In the genomic region with DNA sequence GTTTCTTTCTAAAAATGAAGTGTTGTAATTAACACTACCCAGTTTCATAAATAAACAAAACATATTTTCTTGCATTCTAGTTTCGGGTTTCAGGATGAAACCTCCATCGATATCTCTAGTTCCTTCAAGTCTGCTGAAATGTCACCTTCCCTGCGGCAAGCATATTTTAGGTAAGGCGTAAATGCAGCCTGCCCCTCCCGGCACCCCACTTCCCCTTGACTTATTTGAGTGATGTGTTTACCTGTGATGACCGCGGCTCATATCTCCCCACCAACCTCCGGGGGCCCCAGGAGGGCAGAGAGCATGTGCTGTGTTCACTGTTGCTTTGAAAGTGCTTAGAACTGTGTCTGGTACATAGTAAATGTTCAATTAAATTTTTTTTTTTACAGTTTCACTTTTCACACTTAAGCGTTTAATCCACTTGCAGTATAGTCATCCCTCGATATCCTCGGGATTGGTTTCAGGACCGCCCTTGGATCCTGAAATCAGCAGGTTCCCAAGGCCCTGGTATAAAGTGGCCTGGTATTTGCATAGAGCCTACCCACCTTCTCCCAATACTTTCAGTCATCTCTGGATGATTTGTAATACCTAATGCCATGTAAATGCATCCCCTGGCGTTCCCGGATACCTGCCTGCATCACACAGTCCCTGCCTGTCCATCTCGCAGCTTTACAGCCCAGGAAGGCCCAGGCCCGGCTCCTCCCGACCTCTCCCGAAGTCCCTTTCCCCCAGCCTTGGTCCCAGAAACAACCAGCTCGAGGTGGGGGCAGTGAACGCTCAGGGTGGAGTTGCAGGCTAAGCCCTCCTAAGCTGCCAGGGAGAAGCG, we compare ENCODE assay signal across 10 cellular contexts. TPM values are rescaled to one million over a fixed set of nuclear protein-coding genes. Genes with fewer than 3 reads are reported as not detected.
DNase-seq lines count a peak whose midpoint lies in the region; ATAC-seq and TF ChIP-seq lines count a peak whose summit lies in the region.
"Had no signal": no experiment of that assay in that cellular context is flagged by ENCODE, and none has a peak within 500 bp of the region (broad histone marks: within the 10 kb centered on the region; RNA-seq: fewer than 3 reads in every experiment).

No MANE protein-coding gene starts in this region.

- H3K27me3 ChIP-seq in MG63: no peaks in the 10 kb centered on the region
- H3K27me3 ChIP-seq in upper lobe of right lung: peaks cover 9% of the 10 kb centered on the region

- peak overlapping the region; percentile 42 to 85 (median 74) for H3K4me3 Mint-ChIP-seq in naive B cell
- H3K4me3 Mint-ChIP-seq in Calu3 (ENCODE audit: low read depth, unreplicated experiment): no peak overlapping the region

- H3K27ac ChIP-seq in upper lobe of right lung: no peak overlapping the region

- intact Hi-C loops in Calu3 (cut with micrococcal nuclease; ENCODE audit: unreplicated experiment): no loop called here
- intact Hi-C loops in upper lobe of right lung (cut with DNase I): no loop called here

- H3K4me1 Mint-ChIP-seq in naive B cell (peaks cover 36 to 77% (median 66%) of the 10 kb centered on the region in 3 donors), Calu3 (ENCODE audit: low read depth, unreplicated experiment) (peaks cover 32% of the 10 kb centered on the region)

- ATAC-seq in GM18861 (IDR thresholded peaks at IDR 0.05; ENCODE audit: unreplicated experiment) (peak; percentile 59), GM21526 (IDR thresholded peaks at IDR 0.05; ENCODE audit: low FRiP score, unreplicated experiment) (peak; percentile 68), HG03432 (IDR thresholded peaks at IDR 0.05; ENCODE audit: unreplicated experiment) (peak; percentile 72), naive B cell (ENCODE audit: low read depth in 2 of 2) (peak; percentile 16 to 46), upper lobe of right lung (no peak)

- H3K4me3 ChIP-seq in MG63 (no peak overlapping the region), upper lobe of right lung (no peak overlapping the region)
- H3K4me3 ChIP-seq: lung had no signal

- H3K9me3 Mint-ChIP-seq in naive B cell (peaks cover 0 to 3% (median 0%) of the 10 kb centered on the region in 7 donors), Calu3 (ENCODE audit: low read depth, unreplicated experiment) (no peaks in the 10 kb centered on the region)

- H3K27ac Mint-ChIP-seq in naive B cell: peak overlapping the region; percentile 66 to 92 (median 88)
- no peak overlapping the region for H3K27ac Mint-ChIP-seq in Calu3 (ENCODE audit: unreplicated experiment)

- DNase-seq in naive B cell (peak; percentile 74), MG63 (no peak), Calu3 (no peak), upper lobe of right lung (no peak), HEK293T (ENCODE audit: extremely low spot score) (no peak)
- DNase-seq: Right ventricle myocardium superior had no signal

- CTCF ChIA-PET in Calu3 (lab: Charles Lee): interaction anchor here (1.0 kb wide), 1 partner anchor 111 kb away, joined by 3 read pairs; no protein-coding TSS in a partner anchor
- CTCF ChIA-PET in HEK293T (lab: Yijun Ruan, JAX): no interaction called here

- no peaks in the 10 kb centered on the region for H3K4me1 ChIP-seq in upper lobe of right lung

- no peak for TF ChIP-seq CTCF in Calu3 (IDR thresholded peaks at IDR 0.05; ENCODE audit: unreplicated experiment)
- no peak for TF ChIP-seq CTCF in upper lobe of right lung (IDR thresholded peaks at IDR 0.05)

- no TSS peak for BruUV-seq in Calu3 (replicated peaks; lab: Mats Ljungman, UMichigan)

- H3K36me3 ChIP-seq in MG63 (no peaks in the 10 kb centered on the region), upper lobe of right lung (no peaks in the 10 kb centered on the region)

- H3K9me3 ChIP-seq in MG63 (no peaks in the 10 kb centered on the region), upper lobe of right lung (no peaks in the 10 kb centered on the region)

- H3K27me3 Mint-ChIP-seq in naive B cell (no peaks in the 10 kb centered on the region), Calu3 (ENCODE audit: unreplicated experiment) (peaks cover 79% of the 10 kb centered on the region)

- POLR2A ChIA-PET in HEK293T (lab: Yijun Ruan, JAX): no interaction called here

- H3K36me3 Mint-ChIP-seq in naive B cell: no peaks in the 10 kb centered on the region
- peaks cover 41% of the 10 kb centered on the region for H3K36me3 Mint-ChIP-seq in Calu3 (ENCODE audit: insufficient read depth, unreplicated experiment)

TF ChIP-seq in HEK293T, 16 proteins besides CTCF, POLR2A, EP300 and RAD21:
- no peak for TF ChIP-seq CTBP1 (IDR thresholded peaks at IDR 0.05; ENCODE audit: borderline replicate concordance)
- TF ChIP-seq FOXA1 (IDR thresholded peaks at IDR 0.05): no peak
- no peak for TF ChIP-seq NFRKB (IDR thresholded peaks at IDR 0.05)
TF ChIP-seq in HEK293T: peak in this region for 0.

RNA-seq across cellular contexts. Expression of gene FBRSL1, which starts 40.2 kb away (rescaled TPM):
- polyA plus RNA-seq in naive B cell (ENCODE audit: low read depth in 6 of 6): 1 to 10 TPM in 5 of 6 donors, under 1 TPM in 1; 0.60 to 5.8 (median 2.9) TPM
- 10.7 and 12.7 TPM in 2 replicates for total RNA-seq in MG63 (2014; rRNA removed; shearing (Covaris generic); ENCODE audit: low replicate concordance)
- total RNA-seq in Calu3 (2022) (118 and 119 TPM in 2 replicates), upper lobe of right lung (49.5 TPM)
